10 cellular contexts compared by ENCODE assay signal in genomic region chr3:196792771-196793170, GRCh38. TPM values are rescaled to one million over a fixed set of nuclear protein-coding genes. Genes with fewer than 3 reads are reported as not detected.
A peak's percentile ranks its signal among the peaks of the same experiment; 100 is the strongest.
DNase-seq lines count a peak whose midpoint lies in the region; TF ChIP-seq lines count a peak whose summit lies in the region.
"Had no signal": no experiment of that assay in that cellular context is flagged by ENCODE, and none has a peak within 500 bp of the region (broad histone marks: within the 10 kb centered on the region; RNA-seq: fewer than 3 reads in every experiment).

No MANE protein-coding gene starts in this region.

- peak; percentile 50 for DNase-seq in SIG-M5 treated with dmso at 0.1 percent for 504 hours (lab: John Stamatoyannopoulos, UW; ENCODE audit: unreplicated experiment)
- no peak for DNase-seq in SIG-M5 (lab: John Stamatoyannopoulos, UW)
- DNase-seq in amniotic epithelial cell (ENCODE audit: low read depth): peak; percentile 48
- peak; percentile 25 for DNase-seq in iPS DF 4.7 (ENCODE audit: extremely low read depth, low spot score)
- DNase-seq in smooth muscle cell (lab: John Stamatoyannopoulos, UW; ENCODE audit: unreplicated experiment): no peak
- no peak for DNase-seq in RKO (ENCODE audit: low spot score)
- no peak for DNase-seq in amygdala (lab: John Stamatoyannopoulos, UW)
- no peak for DNase-seq in activated CD8-positive, alpha-beta memory T cell treated with anti-CD3 and anti-CD28 coated beads for 24 hours
- DNase-seq: NCI-H1048; stimulated activated CD4-positive, alpha-beta T cell treated with anti-CD3 and anti-CD28 coated beads, Interleukin-1b, Interleukin-23, amount 100 ng/mL, for 48 hours had no signal

- H3K79me2 ChIP-seq in smooth muscle cell (ENCODE audit: low read depth): peaks cover 67% of the 10 kb centered on the region

- no peak overlapping the region for H3K4me2 ChIP-seq in smooth muscle cell

- no peak overlapping the region for H3K4me3 ChIP-seq in smooth muscle cell

- no peaks in the 10 kb centered on the region for H3F3A ChIP-seq in smooth muscle cell (ENCODE audit: low read depth)

- peak overlapping the region; percentile 4 for H3K9ac ChIP-seq in smooth muscle cell (ENCODE audit: low read depth)

- no peaks in the 10 kb centered on the region for H3K9me3 ChIP-seq in smooth muscle cell (replicated peaks; ENCODE audit: low read depth)

- no peaks in the 10 kb centered on the region for H3K36me3 ChIP-seq in smooth muscle cell (ENCODE audit: low read depth)

- TF ChIP-seq CTCF in smooth muscle cell (IDR thresholded peaks at IDR 0.05; ENCODE audit: borderline replicate concordance, insufficient read depth, poor library complexity, severe bottlenecking): no peak

- H4K20me1 ChIP-seq in smooth muscle cell (ENCODE audit: low read depth): peaks cover 67% of the 10 kb centered on the region

- WGBS in smooth muscle cell (ENCODE audit: low lambda C conversion rate): 62% methylated on average over 5 of the region's 5 CpGs

- peaks cover 8% of the 10 kb centered on the region for H3K4me1 ChIP-seq in smooth muscle cell (ENCODE audit: low read depth)

- H3K27ac ChIP-seq in smooth muscle cell (ENCODE audit: low read depth): peak overlapping the region; percentile 77

- H3K27me3 ChIP-seq in smooth muscle cell (ENCODE audit: low read depth): no peaks in the 10 kb centered on the region

- H2AFZ ChIP-seq in smooth muscle cell (ENCODE audit: low read depth): no peak overlapping the region

RNA-seq across cellular contexts. Expression of gene PAK2, which starts 53.1 kb away (rescaled TPM):
- total RNA-seq in smooth muscle cell: 48.4 and 98.4 TPM in 2 replicates
- polyA plus RNA-seq in smooth muscle cell: 20.6 and 22.1 TPM in 2 replicates

Comparison
In these comparisons a context has a peak if more than half of its experiments do, and no peak if none do; other contexts are left out.
1. DNase-seq: peak in SIG-M5 treated with dmso at 0.1 percent for 504 hours (single experiment), amniotic epithelial cell (single experiment) and iPS DF 4.7 (single experiment); none in SIG-M5 (single experiment), smooth muscle cell (single experiment), RKO (single experiment), amygdala (0 of 56) and activated CD8-positive, alpha-beta memory T cell treated with anti-CD3 and anti-CD28 coated beads for 24 hours (single experiment).